2 cellular contexts compared by ENCODE assay signal in the genomic region with DNA sequence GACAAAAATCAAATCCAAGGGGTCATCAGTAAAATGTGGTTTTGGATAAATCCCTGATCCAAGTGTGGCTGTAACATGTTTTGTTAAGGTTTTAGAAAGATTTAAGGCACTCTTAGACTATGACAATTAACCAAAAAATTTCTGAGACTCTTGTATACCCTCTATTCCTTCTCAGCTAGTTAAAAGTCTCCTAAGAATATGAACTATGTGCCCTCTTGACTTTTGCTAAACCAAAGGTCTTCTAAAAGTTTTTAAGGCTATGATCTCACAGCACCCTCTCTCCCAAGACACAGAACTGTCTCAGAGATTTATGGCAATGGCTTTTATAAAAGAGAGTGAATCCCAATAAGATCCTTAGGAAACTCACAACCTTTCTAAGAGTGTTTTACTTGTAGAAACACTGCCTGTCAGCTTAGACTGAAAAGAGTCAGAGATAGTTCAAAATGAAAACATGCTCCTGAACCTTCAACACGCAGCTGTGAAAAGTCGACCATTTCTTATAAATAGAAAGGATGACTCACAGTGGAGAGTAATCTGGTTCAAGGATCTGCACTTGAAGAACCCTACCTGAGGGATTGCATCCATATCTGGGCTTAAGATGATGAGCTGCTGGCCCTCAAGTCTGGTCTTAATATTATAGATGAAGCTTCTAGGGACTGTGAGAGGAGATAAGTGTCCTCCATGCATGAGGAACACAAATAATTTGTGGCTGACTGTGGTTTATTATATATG.
TF ChIP-seq lines count a peak whose summit lies in the region.

No MANE protein-coding gene starts in this region.

TF ChIP-seq in HCT116, 20 proteins besides CTCF, POLR2A, EP300 and RAD21 (continued from another document):
- TF ChIP-seq EZH2phosphoT487 (IDR thresholded peaks at IDR 0.05; ENCODE audit: borderline replicate concordance) (no peak), FOSL1 (IDR thresholded peaks at IDR 0.05; ENCODE audit: low read depth) (no peak), ATF3 (IDR thresholded peaks at IDR 0.05) (no peak), JUND (IDR thresholded peaks at IDR 0.05) (no peak), CEBPB (IDR thresholded peaks at IDR 0.05; ENCODE audit: low read depth) (no peak), TCF7L2 (IDR thresholded peaks at IDR 0.05; ENCODE audit: borderline replicate concordance, extremely low read depth, insufficient read depth, insufficient read length) (no peak), SP1 (IDR thresholded peaks at IDR 0.05; ENCODE audit: low read depth) (no peak), EGR1 (IDR thresholded peaks at IDR 0.05; ENCODE audit: low read depth) (no peak), ZFX (IDR thresholded peaks at IDR 0.05) (no peak), ZNF274 (IDR thresholded peaks at IDR 0.05; ENCODE audit: low read depth, low read length) (no peak), EZH2 (IDR thresholded peaks at IDR 0.05) (no peak), YY1 (IDR thresholded peaks at IDR 0.05; ENCODE audit: extremely low read depth, insufficient replicate concordance, low read depth, low read length) (no peak), SRF (IDR thresholded peaks at IDR 0.05; ENCODE audit: low read depth) (no peak), SIN3A (IDR thresholded peaks at IDR 0.05; ENCODE audit: low read depth) (no peak), ELF1 (IDR thresholded peaks at IDR 0.05; ENCODE audit: borderline replicate concordance, low read depth) (no peak), REST (IDR thresholded peaks at IDR 0.05; ENCODE audit: low read depth) (no peak), POLR2AphosphoS5 (IDR thresholded peaks at IDR 0.05; ENCODE audit: low read depth, low read length) (no peak), CBX3 (IDR thresholded peaks at IDR 0.05; ENCODE audit: low read depth) (no peak)
- TF ChIP-seq, protein P1, sequence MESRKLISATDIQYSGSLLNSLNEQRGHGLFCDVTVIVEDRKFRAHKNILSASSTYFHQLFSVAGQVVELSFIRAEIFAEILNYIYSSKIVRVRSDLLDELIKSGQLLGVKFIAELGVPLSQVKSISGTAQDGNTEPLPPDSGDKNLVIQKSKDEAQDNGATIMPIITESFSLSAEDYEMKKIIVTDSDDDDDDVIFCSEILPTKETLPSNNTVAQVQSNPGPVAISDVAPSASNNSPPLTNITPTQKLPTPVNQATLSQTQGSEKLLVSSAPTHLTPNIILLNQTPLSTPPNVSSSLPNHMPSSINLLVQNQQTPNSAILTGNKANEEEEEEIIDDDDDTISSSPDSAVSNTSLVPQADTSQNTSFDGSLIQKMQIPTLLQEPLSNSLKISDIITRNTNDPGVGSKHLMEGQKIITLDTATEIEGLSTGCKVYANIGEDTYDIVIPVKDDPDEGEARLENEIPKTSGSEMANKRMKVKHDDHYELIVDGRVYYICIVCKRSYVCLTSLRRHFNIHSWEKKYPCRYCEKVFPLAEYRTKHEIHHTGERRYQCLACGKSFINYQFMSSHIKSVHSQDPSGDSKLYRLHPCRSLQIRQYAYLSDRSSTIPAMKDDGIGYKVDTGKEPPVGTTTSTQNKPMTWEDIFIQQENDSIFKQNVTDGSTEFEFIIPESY (IDR thresholded peaks at IDR 0.05; ENCODE audit: extremely low read depth, insufficient replicate concordance, low read length) = no peak
TF ChIP-seq in HCT116: peak in this region for 0.

TF ChIP-seq in HEK293T, 16 proteins besides CTCF, POLR2A, EP300 and RAD21 (continued from another document):
- TF ChIP-seq CTBP1 (IDR thresholded peaks at IDR 0.05; ENCODE audit: borderline replicate concordance) (no peak), ARNT (IDR thresholded peaks at IDR 0.05) (no peak), LEF1 (IDR thresholded peaks at IDR 0.05; ENCODE audit: borderline replicate concordance) (no peak), PKNOX1 (IDR thresholded peaks at IDR 0.05) (no peak), NFRKB (IDR thresholded peaks at IDR 0.05) (no peak), FOXK2 (IDR thresholded peaks at IDR 0.05) (no peak), HDGF (IDR thresholded peaks at IDR 0.05; ENCODE audit: borderline replicate concordance) (no peak)
